Comparison of ENCODE assay signal across 17 cellular contexts in genomic region chr6:45427632-45428031, GRCh38. TPM values are rescaled to one million over a fixed set of nuclear protein-coding genes. Genes with fewer than 3 reads are reported as not detected.
A peak's percentile ranks its signal among the peaks of the same experiment; 100 is the strongest.
DNase-seq lines count a peak whose midpoint lies in the region; TF ChIP-seq lines count a peak whose summit lies in the region.
"Had no signal": no experiment of that assay in that cellular context is flagged by ENCODE, and none has a peak within 500 bp of the region (broad histone marks: within the 10 kb centered on the region; RNA-seq: fewer than 3 reads in every experiment).

No MANE protein-coding gene starts in this region.

- H3K4me3 ChIP-seq in Loucy (ENCODE audit: low read length, poor library complexity, severe bottlenecking), result peak overlapping the region; percentile 18
- H3K4me3 ChIP-seq: ascending aorta, neural progenitor cell, SJCRH30 had no signal

- H3K9me3 Mint-ChIP-seq in activated T-cell treated with anti-CD3 and anti-CD28 coated beads, Interleukin-2, amount 50 U/mL, for 24 hours, result no peaks in the 10 kb centered on the region
- no peaks in the 10 kb centered on the region for H3K9me3 Mint-ChIP-seq in activated CD4-positive, alpha-beta memory T cell treated with anti-CD3 and anti-CD28 coated beads, Interleukin-2, amount 10 ng/mL, durations not matched to agents 7 days and 5 days
- H3K9me3 Mint-ChIP-seq in osteocyte (ENCODE audit: unreplicated experiment) (no peaks in the 10 kb centered on the region), HFFc6 (no peaks in the 10 kb centered on the region)
- H3K9me3 Mint-ChIP-seq: activated CD4-positive, alpha-beta T cell treated with anti-CD3 and anti-CD28 coated beads, Interleukin-2, amount 10 ng/mL, durations not matched to agents 24 days and 14 days; neural progenitor cell had no signal

- H3K9me3 ChIP-seq in Loucy (ENCODE audit: insufficient read depth, low read depth, low read length), result no peaks in the 10 kb centered on the region
- H3K9me3 ChIP-seq: ascending aorta, SJCRH30 had no signal

- H3K4me2 ChIP-seq in Loucy (ENCODE audit: low read depth, low read length, poor library complexity, severe bottlenecking), result peak overlapping the region; percentile 57
- H3K4me2 ChIP-seq: neural progenitor cell had no signal

- CTCF ChIA-PET in activated CD4-positive, alpha-beta memory T cell treated with anti-CD3 and anti-CD28 coated beads, Interleukin-2, amount 10 ng/mL, durations not matched to agents 7 days and 5 days (lab: Charles Lee), result no interaction called here

- H3K9me2 ChIP-seq in Loucy (replicated peaks; ENCODE audit: low read depth, low read length), result no peaks in the 10 kb centered on the region

- no peak for DNase-seq in activated T-cell treated with anti-CD3 and anti-CD28 coated beads, Interleukin-2, amount 50 U/mL, for 24 hours
- DNase-seq in activated T-cell treated with anti-CD3 and anti-CD28 coated beads for 4 hours (no peak), osteocyte (ENCODE audit: extremely low spot score, unreplicated experiment) (no peak), NCI-H2227 (lab: John Stamatoyannopoulos, UW; ENCODE audit: unreplicated experiment) (no peak), DMS153 treated with DMSO at 0.1 percent for 48 hours (lab: John Stamatoyannopoulos, UW; ENCODE audit: unreplicated experiment) (no peak), HFFc6 (no peak)
- no peak for DNase-seq in activated CD4-positive, alpha-beta memory T cell treated with anti-CD3 and anti-CD28 coated beads, Interleukin-2, amount 10 ng/mL, durations not matched to agents 7 days and 5 days
- DNase-seq: activated CD4-positive, alpha-beta T cell treated with anti-CD3 and anti-CD28 coated beads, Interleukin-2, amount 10 ng/mL, durations not matched to agents 24 days and 14 days; COR-L47; EL; foreskin melanocyte; NCI-H2107; NCI-H526 treated with DMSO at 0.1 percent for 48 hours; SJCRH30 had no signal

- no peaks in the 10 kb centered on the region for H4K20me1 ChIP-seq in Loucy (ENCODE audit: insufficient read depth, low read length, poor library complexity, severe bottlenecking)

- peak overlapping the region; percentile 71 for H3K27ac Mint-ChIP-seq in activated T-cell treated with anti-CD3 and anti-CD28 coated beads, Interleukin-2, amount 50 U/mL, for 24 hours
- peak overlapping the region; percentile 84 for H3K27ac Mint-ChIP-seq in activated CD4-positive, alpha-beta memory T cell treated with anti-CD3 and anti-CD28 coated beads, Interleukin-2, amount 10 ng/mL, durations not matched to agents 7 days and 5 days
- H3K27ac Mint-ChIP-seq in osteocyte (ENCODE audit: unreplicated experiment), result peak overlapping the region; percentile 87
- H3K27ac Mint-ChIP-seq in HFFc6, result no peak overlapping the region
- H3K27ac Mint-ChIP-seq: neural progenitor cell had no signal

- H2AFZ ChIP-seq in Loucy (ENCODE audit: low read length), result no peak overlapping the region
- H2AFZ ChIP-seq: neural progenitor cell had no signal

- H3K4me3 Mint-ChIP-seq in activated T-cell treated with anti-CD3 and anti-CD28 coated beads, Interleukin-2, amount 50 U/mL, for 24 hours, result peak overlapping the region; percentile 29
- peak overlapping the region; percentile 50 for H3K4me3 Mint-ChIP-seq in activated CD4-positive, alpha-beta memory T cell treated with anti-CD3 and anti-CD28 coated beads, Interleukin-2, amount 10 ng/mL, durations not matched to agents 7 days and 5 days
- H3K4me3 Mint-ChIP-seq in osteocyte (ENCODE audit: unreplicated experiment) (no peak overlapping the region), HFFc6 (no peak overlapping the region)
- H3K4me3 Mint-ChIP-seq: neural progenitor cell had no signal

- POLR2A ChIA-PET in activated CD4-positive, alpha-beta memory T cell treated with anti-CD3 and anti-CD28 coated beads, Interleukin-2, amount 10 ng/mL, durations not matched to agents 7 days and 5 days (lab: Charles Lee), result interaction anchor here (1.0 to 1.2 kb wide), 3 partner anchors 9 to 27 kb away, joined by 4 to 9 read pairs (median 5); no protein-coding TSS in a partner anchor

- H3K36me3 Mint-ChIP-seq in activated T-cell treated with anti-CD3 and anti-CD28 coated beads, Interleukin-2, amount 50 U/mL, for 24 hours (ENCODE audit: low read depth), result peaks cover 72% of the 10 kb centered on the region
- H3K36me3 Mint-ChIP-seq in activated CD4-positive, alpha-beta memory T cell treated with anti-CD3 and anti-CD28 coated beads, Interleukin-2, amount 10 ng/mL, durations not matched to agents 7 days and 5 days (ENCODE audit: low read depth), result peaks cover 46% of the 10 kb centered on the region
- H3K36me3 Mint-ChIP-seq in osteocyte (ENCODE audit: unreplicated experiment) (peaks cover 22% of the 10 kb centered on the region), HFFc6 (ENCODE audit: low read depth) (peaks cover 30% of the 10 kb centered on the region)
- H3K36me3 Mint-ChIP-seq: neural progenitor cell had no signal

- no peak for TF ChIP-seq CTCF in Loucy (conservative IDR thresholded peaks at IDR 0.05; ENCODE audit: low read length)
- no peak for TF ChIP-seq CTCF in osteocyte (IDR thresholded peaks at IDR 0.05)
- TF ChIP-seq CTCF in HFFc6 (IDR thresholded peaks at IDR 0.05), result no peak

- H3K79me2 ChIP-seq in Loucy (ENCODE audit: insufficient read depth, low read length), result peaks cover 75% of the 10 kb centered on the region

- peaks cover 65% of the 10 kb centered on the region for H3K4me1 Mint-ChIP-seq in activated T-cell treated with anti-CD3 and anti-CD28 coated beads, Interleukin-2, amount 50 U/mL, for 24 hours (ENCODE audit: low read depth)
- peaks cover 56% of the 10 kb centered on the region for H3K4me1 Mint-ChIP-seq in activated CD4-positive, alpha-beta memory T cell treated with anti-CD3 and anti-CD28 coated beads, Interleukin-2, amount 10 ng/mL, durations not matched to agents 7 days and 5 days
- H3K4me1 Mint-ChIP-seq in osteocyte (ENCODE audit: unreplicated experiment) (peaks cover 71% of the 10 kb centered on the region), HFFc6 (ENCODE audit: low read depth) (peaks cover 55% of the 10 kb centered on the region)
- H3K4me1 Mint-ChIP-seq: neural progenitor cell had no signal

- H3F3A ChIP-seq in Loucy (ENCODE audit: low read depth), result peaks cover 8% of the 10 kb centered on the region

- peaks cover 86% of the 10 kb centered on the region for H3K4me1 ChIP-seq in Loucy (ENCODE audit: insufficient read depth, low read length, poor library complexity, severe bottlenecking)
- H3K4me1 ChIP-seq: neural progenitor cell had no signal

- H3K27me3 Mint-ChIP-seq in activated T-cell treated with anti-CD3 and anti-CD28 coated beads, Interleukin-2, amount 50 U/mL, for 24 hours, result no peaks in the 10 kb centered on the region
- H3K27me3 Mint-ChIP-seq in activated CD4-positive, alpha-beta memory T cell treated with anti-CD3 and anti-CD28 coated beads, Interleukin-2, amount 10 ng/mL, durations not matched to agents 7 days and 5 days, result no peaks in the 10 kb centered on the region
- H3K27me3 Mint-ChIP-seq in osteocyte (ENCODE audit: unreplicated experiment) (no peaks in the 10 kb centered on the region), HFFc6 (ENCODE audit: insufficient read depth) (no peaks in the 10 kb centered on the region; the same call in 1 of the 2 replicates)

- H3K27me3 ChIP-seq in Loucy (ENCODE audit: insufficient read depth, low read length, poor library complexity, severe bottlenecking), result no peaks in the 10 kb centered on the region
- H3K27me3 ChIP-seq: SJCRH30 had no signal

- H3K9ac ChIP-seq in Loucy (ENCODE audit: low read depth, low read length, poor library complexity, severe bottlenecking), result peak overlapping the region; percentile 39
- H3K9ac ChIP-seq: neural progenitor cell had no signal

- H3K36me3 ChIP-seq in Loucy (ENCODE audit: insufficient read depth, low read length), result no peaks in the 10 kb centered on the region
- H3K36me3 ChIP-seq: ascending aorta, neural progenitor cell had no signal

RNA-seq across cellular contexts. Expression of gene SUPT3H, which starts 49.9 kb away (rescaled TPM):
- total RNA-seq in activated CD4-positive, alpha-beta memory T cell treated with anti-CD3 and anti-CD28 coated beads, Interleukin-2, amount 10 ng/mL, durations not matched to agents 7 days and 5 days, result 1 to 10 TPM; 7.4 to 9.7 TPM
- 13.2 and 15.1 TPM in 2 replicates for total RNA-seq in osteocyte
- total RNA-seq in HFFc6 (2021; fragmentation: NEBNext Ultra II Directional; extraction: Animal tissue kit (Norgen Biotek cat#: 25700)), result 1 to 10 TPM; 5.6 to 8.2 (median 6.5) TPM
- total RNA-seq: ascending aorta had no signal

Comparison
In these comparisons a context has a peak if more than half of its experiments do, and no peak if none do; other contexts are left out.
1. H3K4me3 Mint-ChIP-seq: peak in activated T-cell treated with anti-CD3 and anti-CD28 coated beads, Interleukin-2, amount 50 U/mL, for 24 hours (single experiment) and activated CD4-positive, alpha-beta memory T cell treated with anti-CD3 and anti-CD28 coated beads, Interleukin-2, amount 10 ng/mL, durations not matched to agents 7 days and 5 days (single experiment); none in osteocyte (single experiment) and HFFc6 (single experiment).